Comparison of ENCODE assay signal across 10 cellular contexts in genomic region chr22:42560781-42561180, GRCh38. TPM values are rescaled to one million over a fixed set of nuclear protein-coding genes. Genes with fewer than 3 reads are reported as not detected.
A peak's percentile ranks its signal among the peaks of the same experiment; 100 is the strongest.
DNase-seq lines count a peak whose midpoint lies in the region; ATAC-seq and TF ChIP-seq lines count a peak whose summit lies in the region.
"Had no signal": no experiment of that assay in that cellular context is flagged by ENCODE, and none has a peak within 500 bp of the region (broad histone marks: within the 10 kb centered on the region; RNA-seq: fewer than 3 reads in every experiment).

No MANE protein-coding gene starts in this region.

- POLR2A ChIA-PET in naive thymus-derived CD4-positive, alpha-beta T cell (lab: Charles Lee): no interaction called here

- peaks cover 15% of the 10 kb centered on the region for H3K36me3 Mint-ChIP-seq in nephron progenitor cell (ENCODE audit: low read depth)
- H3K36me3 Mint-ChIP-seq in naive thymus-derived CD4-positive, alpha-beta T cell: peaks cover 0 to 4% (median 0%) of the 10 kb centered on the region in 5 donors

- peak; percentile 74 for TF ChIP-seq CTCF in Loucy (conservative IDR thresholded peaks at IDR 0.05; ENCODE audit: low read length)
- TF ChIP-seq CTCF in nephron progenitor cell (IDR thresholded peaks at IDR 0.05): no peak

- H3K27ac Mint-ChIP-seq in nephron progenitor cell: peak overlapping the region; percentile 55
- peak overlapping the region in 2 of 9 donors; percentile 15 to 45 for H3K27ac Mint-ChIP-seq in naive thymus-derived CD4-positive, alpha-beta T cell

- ATAC-seq in HG03442 (IDR thresholded peaks at IDR 0.05; ENCODE audit: unreplicated experiment): no peak
- ATAC-seq in naive thymus-derived CD4-positive, alpha-beta T cell: no peak

- H3K27me3 Mint-ChIP-seq in nephron progenitor cell (ENCODE audit: low read depth, poor library complexity): peaks cover 9% of the 10 kb centered on the region
- no peaks in the 10 kb centered on the region for H3K27me3 Mint-ChIP-seq in naive thymus-derived CD4-positive, alpha-beta T cell

- H3K4me3 Mint-ChIP-seq in nephron progenitor cell: no peak overlapping the region
- H3K4me3 Mint-ChIP-seq in naive thymus-derived CD4-positive, alpha-beta T cell: no peak overlapping the region

- H3K9me3 ChIP-seq in Loucy (ENCODE audit: insufficient read depth, low read depth, low read length): no peaks in the 10 kb centered on the region
- H3K9me3 ChIP-seq in naive thymus-derived CD4-positive, alpha-beta T cell (ENCODE audit: control insufficient read depth in 2 of 3, low read length in 3 of 3): no peaks in the 10 kb centered on the region

- intact Hi-C loops in naive thymus-derived CD4-positive, alpha-beta T cell (cut with micrococcal nuclease): no loop called here

- no peak overlapping the region for H3K4me3 ChIP-seq in Loucy (ENCODE audit: low read length, poor library complexity, severe bottlenecking)
- no peak overlapping the region for H3K4me3 ChIP-seq in naive thymus-derived CD4-positive, alpha-beta T cell (ENCODE audit: low read length)

- H3K79me2 ChIP-seq in Loucy (ENCODE audit: insufficient read depth, low read length): no peaks in the 10 kb centered on the region

- no peak overlapping the region for H3K9ac ChIP-seq in Loucy (ENCODE audit: low read depth, low read length, poor library complexity, severe bottlenecking)

- H3F3A ChIP-seq in Loucy (ENCODE audit: low read depth): no peaks in the 10 kb centered on the region

- H4K20me1 ChIP-seq in Loucy (ENCODE audit: insufficient read depth, low read length, poor library complexity, severe bottlenecking): no peaks in the 10 kb centered on the region

- H3K4me1 ChIP-seq in Loucy (ENCODE audit: insufficient read depth, low read length, poor library complexity, severe bottlenecking): no peaks in the 10 kb centered on the region
- no peaks in the 10 kb centered on the region for H3K4me1 ChIP-seq in naive thymus-derived CD4-positive, alpha-beta T cell (ENCODE audit: control insufficient read depth in 2 of 2, insufficient read depth in 2 of 2, low read length in 2 of 2)

- no peaks in the 10 kb centered on the region for H3K9me2 ChIP-seq in Loucy (replicated peaks; ENCODE audit: low read depth, low read length)

- no peak overlapping the region for H2AFZ ChIP-seq in Loucy (ENCODE audit: low read length)

- H3K27me3 ChIP-seq in Loucy (ENCODE audit: insufficient read depth, low read length, poor library complexity, severe bottlenecking): no peaks in the 10 kb centered on the region
- no peaks in the 10 kb centered on the region for H3K27me3 ChIP-seq in naive thymus-derived CD4-positive, alpha-beta T cell (ENCODE audit: control insufficient read depth in 2 of 2, insufficient read depth in 2 of 2, low read length in 2 of 2)

- CTCF ChIA-PET in naive thymus-derived CD4-positive, alpha-beta T cell (lab: Charles Lee): interaction anchor here (0.6 to 1.6 kb wide), 2 partner anchors 9 to 29 kb away, joined by 3 read pairs; no protein-coding TSS in a partner anchor

- no peak overlapping the region for H3K27ac ChIP-seq in naive thymus-derived CD4-positive, alpha-beta T cell (ENCODE audit: low read depth, low read length)

- peak; percentile 73 for DNase-seq in ELF-1 (ENCODE audit: low read depth, low spot score)
- DNase-seq in dermis blood vessel endothelial cell: peak; percentile 55
- DNase-seq in nephron progenitor cell: peak; percentile 21
- DNase-seq in globus pallidus (ENCODE audit: low spot score): no peak
- no peak for DNase-seq in naive thymus-derived CD4-positive, alpha-beta T cell
- DNase-seq in NCI-H128 (lab: John Stamatoyannopoulos, UW; ENCODE audit: unreplicated experiment): no peak
- DNase-seq: effector CD8-positive, alpha-beta T cell; NCI-H1417 treated with DMSO at 0.1 percent for 48 hours had no signal

- no peak overlapping the region for H3K4me2 ChIP-seq in Loucy (ENCODE audit: low read depth, low read length, poor library complexity, severe bottlenecking)

- peaks cover 22% of the 10 kb centered on the region for H3K4me1 Mint-ChIP-seq in nephron progenitor cell
- H3K4me1 Mint-ChIP-seq in naive thymus-derived CD4-positive, alpha-beta T cell: peaks cover 0 to 8% (median 4%) of the 10 kb centered on the region in 7 donors

- H3K36me3 ChIP-seq in Loucy (ENCODE audit: insufficient read depth, low read length): no peaks in the 10 kb centered on the region
- H3K36me3 ChIP-seq in naive thymus-derived CD4-positive, alpha-beta T cell (ENCODE audit: control insufficient read depth in 2 of 3, insufficient read depth in 3 of 3, low read length in 3 of 3): peaks cover 0 to 2% (median 0%) of the 10 kb centered on the region in 3 experiments

- H3K9me3 Mint-ChIP-seq in nephron progenitor cell: no peaks in the 10 kb centered on the region
- H3K9me3 Mint-ChIP-seq in naive thymus-derived CD4-positive, alpha-beta T cell: no peaks in the 10 kb centered on the region

RNA-seq across cellular contexts. Expression of gene SERHL2, which starts 7.0 kb away (rescaled TPM):
- total RNA-seq in dermis blood vessel endothelial cell: 3.0 and 3.1 TPM in 2 replicates
- total RNA-seq in naive thymus-derived CD4-positive, alpha-beta T cell: 1 to 10 TPM in 1 of 5 experiments, under 1 TPM in 3, not detected in 1; 0.27 to 1.0 (median 0.82) TPM
- under 1 TPM; 0.25 to 0.28 TPM for polyA plus RNA-seq in naive thymus-derived CD4-positive, alpha-beta T cell

RNA-seq across cellular contexts. Expression of gene RRP7A, which starts 41.2 kb away (rescaled TPM):
- 30.8 and 61.4 TPM in 2 replicates for total RNA-seq in dermis blood vessel endothelial cell
- 100 to 1,000 TPM in 2 of 5 experiments, 10 to 100 TPM in 3; 43.2 to 125 (median 70.8) TPM for total RNA-seq in naive thymus-derived CD4-positive, alpha-beta T cell
- 10 to 100 TPM; 39.3 to 46.2 TPM for polyA plus RNA-seq in naive thymus-derived CD4-positive, alpha-beta T cell

RNA-seq across cellular contexts. Expression of gene POLDIP3, which starts 53.9 kb away (rescaled TPM):
- total RNA-seq in dermis blood vessel endothelial cell: 27.9 and 43.3 TPM in 2 replicates
- 10 to 100 TPM; 62.5 to 86.7 (median 75.2) TPM for total RNA-seq in naive thymus-derived CD4-positive, alpha-beta T cell
- 100 to 1,000 TPM in 1 of 2 donors, 10 to 100 TPM in 1; 60.7 to 109 TPM for polyA plus RNA-seq in naive thymus-derived CD4-positive, alpha-beta T cell

Comparison
In these comparisons a context has a peak if more than half of its experiments do, and no peak if none do; other contexts are left out.
1. DNase-seq: peak in ELF-1 (single experiment), dermis blood vessel endothelial cell (single experiment) and nephron progenitor cell (single experiment); none in globus pallidus (single experiment), naive thymus-derived CD4-positive, alpha-beta T cell (0 of 9) and NCI-H128 (single experiment).